13 cellular contexts compared by ENCODE assay signal in genomic region chr6:148629197-148629909, GRCh38.
DNase-seq lines count a peak whose midpoint lies in the region; ATAC-seq and TF ChIP-seq lines count a peak whose summit lies in the region.
"Had no signal": no experiment of that assay in that cellular context is flagged by ENCODE, and none has a peak within 500 bp of the region (broad histone marks: within the 10 kb centered on the region; RNA-seq: fewer than 3 reads in every experiment).

No MANE protein-coding gene starts in this region.

- no peaks in the 10 kb centered on the region for H3K9me3 Mint-ChIP-seq in IgD-negative memory B cell
- H3K9me3 Mint-ChIP-seq in mesothelial cell of epicardium = no peaks in the 10 kb centered on the region

- TF ChIP-seq CTCF in fibroblast of lung (conservative IDR thresholded peaks at IDR 0.05 in 1 of 2, IDR thresholded peaks at IDR 0.05 in 1 of 2; ENCODE audit: low read depth in 1 of 2, low read length in 2 of 2) (no peak), mesothelial cell of epicardium (IDR thresholded peaks at IDR 0.05; ENCODE audit: unreplicated experiment) (no peak)

- H3K4me3 ChIP-seq in fibroblast of lung (replicated peaks in 1 of 4; ENCODE audit: control extremely low read depth in 1 of 4, insufficient read depth in 1 of 4, low read depth in 3 of 4, low read length in 4 of 4) = no peak overlapping the region
- H3K4me3 ChIP-seq: ascending aorta, lung, Peyer's patch had no signal

- no peak overlapping the region for H3K27ac ChIP-seq in fibroblast of lung (ENCODE audit: insufficient read depth, low read length)
- H3K27ac ChIP-seq: ascending aorta, Peyer's patch had no signal

- H3K36me3 ChIP-seq in fibroblast of lung (ENCODE audit: control insufficient read depth, insufficient read depth, low read length) = no peaks in the 10 kb centered on the region
- H3K36me3 ChIP-seq: ascending aorta, Peyer's patch had no signal

- H3K27me3 Mint-ChIP-seq in IgD-negative memory B cell (no peaks in the 10 kb centered on the region), mesothelial cell of epicardium (ENCODE audit: low read depth) (no peaks in the 10 kb centered on the region)

- DNase-seq in fibroblast of lung (ENCODE audit: low read depth in 2 of 2) = peak; percentile 11 to 26
- DNase-seq in stromal cell of bone marrow (ENCODE audit: low read depth) = peak; percentile 23
- DNase-seq in OCI-M2 (lab: John Stamatoyannopoulos, UW; ENCODE audit: unreplicated experiment) = no peak
- no peak for DNase-seq in mesothelial cell of epicardium (ENCODE audit: low spot score in 2 of 2, unreplicated experiment in 2 of 2)
- DNase-seq in T-helper 1 cell = no peak
- DNase-seq: effector memory CD4-positive, alpha-beta T cell; hippocampal formation; NCI-H1436 treated with DMSO at 0.1 percent for 48 hours; Peyer's patch had no signal

- no peaks in the 10 kb centered on the region for H3K27me3 ChIP-seq in fibroblast of lung (ENCODE audit: control insufficient read depth, insufficient read depth, low read length)
- H3K27me3 ChIP-seq: ascending aorta, Peyer's patch had no signal

- H2AFZ ChIP-seq in fibroblast of lung (ENCODE audit: low read length) = no peak overlapping the region

- H3K27ac Mint-ChIP-seq in IgD-negative memory B cell = no peak overlapping the region
- no peak overlapping the region for H3K27ac Mint-ChIP-seq in mesothelial cell of epicardium

- H4K20me1 ChIP-seq in fibroblast of lung (ENCODE audit: control insufficient read depth, extremely low read depth, insufficient read depth, low read length) = no peaks in the 10 kb centered on the region

- H3K4me1 ChIP-seq in fibroblast of lung (ENCODE audit: control insufficient read depth, extremely low read depth, insufficient read depth, low read length) = no peaks in the 10 kb centered on the region
- H3K4me1 ChIP-seq: ascending aorta, Peyer's patch had no signal

- H3K36me3 Mint-ChIP-seq in IgD-negative memory B cell (no peaks in the 10 kb centered on the region), mesothelial cell of epicardium (no peaks in the 10 kb centered on the region)

- H3K79me2 ChIP-seq in fibroblast of lung (ENCODE audit: control insufficient read depth, insufficient read depth, low read length) = no peaks in the 10 kb centered on the region

- peaks cover 7 to 12% (median 7%) of the 10 kb centered on the region in 3 donors for H3K4me1 Mint-ChIP-seq in IgD-negative memory B cell
- peaks cover 11% of the 10 kb centered on the region for H3K4me1 Mint-ChIP-seq in mesothelial cell of epicardium

- H3K4me3 Mint-ChIP-seq in IgD-negative memory B cell (peak overlapping the region in 3 of 4 donors; percentile 2 to 81 (median 63)), mesothelial cell of epicardium (no peak overlapping the region)

- peak; percentile 78 for ATAC-seq in GM18498 (IDR thresholded peaks at IDR 0.05; ENCODE audit: unreplicated experiment)

- H3K9me3 ChIP-seq in fibroblast of lung (ENCODE audit: control insufficient read depth, insufficient read depth, low read depth, low read length) = no peaks in the 10 kb centered on the region
- H3K9me3 ChIP-seq: ascending aorta, Peyer's patch had no signal

- no peak overlapping the region for H3K9ac ChIP-seq in fibroblast of lung (ENCODE audit: insufficient read depth, low read length)

- H3K4me2 ChIP-seq in fibroblast of lung (ENCODE audit: extremely low read depth, insufficient read depth, low read length) = no peak overlapping the region

Comparison
In these comparisons a context has a peak if more than half of its experiments do, and no peak if none do; other contexts are left out.
1. DNase-seq: peak in fibroblast of lung (2 of 2) and stromal cell of bone marrow (single experiment); none in OCI-M2 (single experiment), mesothelial cell of epicardium (0 of 2) and T-helper 1 cell (0 of 5).